In the genomic region with DNA sequence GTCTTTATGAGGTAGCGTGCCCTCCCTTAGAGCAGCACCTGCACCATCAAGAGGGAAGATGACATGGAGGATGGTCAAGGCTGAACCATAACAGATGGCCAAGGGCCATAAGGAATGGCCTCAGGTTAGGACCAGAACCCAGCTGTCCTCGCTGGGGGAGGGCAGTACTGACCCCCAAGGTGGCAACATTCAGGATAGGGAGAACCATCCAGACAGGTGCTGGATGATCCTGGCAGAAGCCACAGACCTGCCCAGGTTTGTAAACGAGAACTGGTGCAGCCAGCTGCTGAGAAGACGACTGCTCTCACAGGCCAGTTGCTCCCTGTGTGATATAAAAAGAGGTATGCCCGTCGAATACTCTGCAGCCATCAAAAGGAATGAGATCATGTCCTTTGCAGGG, we compare ENCODE assay signal across 16 cellular contexts.
DNase-seq lines count a peak whose midpoint lies in the region; ATAC-seq and TF ChIP-seq lines count a peak whose summit lies in the region.
"Had no signal": no experiment of that assay in that cellular context is flagged by ENCODE, and none has a peak within 500 bp of the region (broad histone marks: within the 10 kb centered on the region; RNA-seq: fewer than 3 reads in every experiment).

No MANE protein-coding gene starts in this region.

- H3K4me1 ChIP-seq in right atrium auricular region (no peaks in the 10 kb centered on the region), left ventricle myocardium inferior (no peaks in the 10 kb centered on the region), esophagus squamous epithelium (no peaks in the 10 kb centered on the region)
- H3K4me1 ChIP-seq in naive thymus-derived CD4-positive, alpha-beta T cell (ENCODE audit: control insufficient read depth in 2 of 2, insufficient read depth in 2 of 2, low read length in 2 of 2): no peaks in the 10 kb centered on the region

- H3K9me3 ChIP-seq in right atrium auricular region (no peaks in the 10 kb centered on the region), left ventricle myocardium inferior (replicated peaks) (no peaks in the 10 kb centered on the region), esophagus squamous epithelium (peaks cover 0 to 18% (median 0%) of the 10 kb centered on the region in 3 donors)
- no peaks in the 10 kb centered on the region for H3K9me3 ChIP-seq in naive thymus-derived CD4-positive, alpha-beta T cell (ENCODE audit: control insufficient read depth in 2 of 3, low read length in 3 of 3)

- H3K27ac ChIP-seq in right atrium auricular region (no peak overlapping the region), left ventricle myocardium inferior (replicated peaks) (no peak overlapping the region), esophagus squamous epithelium (no peak overlapping the region)
- H3K27ac ChIP-seq in naive thymus-derived CD4-positive, alpha-beta T cell (ENCODE audit: low read depth, low read length): no peak overlapping the region
- H3K27ac ChIP-seq: GM23248 had no signal

- no peaks in the 10 kb centered on the region for H3K27me3 ChIP-seq in right atrium auricular region
- peaks cover 73% of the 10 kb centered on the region for H3K27me3 ChIP-seq in left ventricle myocardium inferior (ENCODE audit: low read depth)
- no peaks in the 10 kb centered on the region for H3K27me3 ChIP-seq in naive thymus-derived CD4-positive, alpha-beta T cell (ENCODE audit: control insufficient read depth in 2 of 2, insufficient read depth in 2 of 2, low read length in 2 of 2)
- peaks cover 0 to 11% (median 0%) of the 10 kb centered on the region in 4 donors for H3K27me3 ChIP-seq in esophagus squamous epithelium

- no peaks in the 10 kb centered on the region for H3K36me3 Mint-ChIP-seq in type B pancreatic cell
- H3K36me3 Mint-ChIP-seq in naive thymus-derived CD4-positive, alpha-beta T cell: no peaks in the 10 kb centered on the region

- no peak for TF ChIP-seq POLR2A in esophagus squamous epithelium (IDR thresholded peaks at IDR 0.05)

- intact Hi-C loops in left ventricle myocardium inferior (cut with micrococcal nuclease): no loop called here
- intact Hi-C loops in naive thymus-derived CD4-positive, alpha-beta T cell (cut with micrococcal nuclease): no loop called here
- intact Hi-C loops in esophagus squamous epithelium (cut with DNase I): no loop called here

- no peak overlapping the region for H3K27ac Mint-ChIP-seq in type B pancreatic cell
- no peak overlapping the region for H3K27ac Mint-ChIP-seq in naive thymus-derived CD4-positive, alpha-beta T cell
- H3K27ac Mint-ChIP-seq: B cell; CD4-positive, alpha-beta T cell had no signal

- no peaks in the 10 kb centered on the region for H3K9me3 Mint-ChIP-seq in type B pancreatic cell
- peaks cover 0 to 5% (median 0%) of the 10 kb centered on the region in 11 donors for H3K9me3 Mint-ChIP-seq in naive thymus-derived CD4-positive, alpha-beta T cell
- H3K9me3 Mint-ChIP-seq: CD4-positive, alpha-beta T cell had no signal

- no peak for ATAC-seq in naive thymus-derived CD4-positive, alpha-beta T cell
- ATAC-seq: GM12878 had no signal

- H3K36me3 ChIP-seq in right atrium auricular region: no peaks in the 10 kb centered on the region
- H3K36me3 ChIP-seq in left ventricle myocardium inferior: no peaks in the 10 kb centered on the region
- H3K36me3 ChIP-seq in naive thymus-derived CD4-positive, alpha-beta T cell (ENCODE audit: control insufficient read depth in 2 of 3, insufficient read depth in 3 of 3, low read length in 3 of 3): no peaks in the 10 kb centered on the region
- H3K36me3 ChIP-seq in esophagus squamous epithelium: no peaks in the 10 kb centered on the region

- no peak overlapping the region for H3K4me3 Mint-ChIP-seq in type B pancreatic cell
- H3K4me3 Mint-ChIP-seq in naive thymus-derived CD4-positive, alpha-beta T cell: no peak overlapping the region
- H3K4me3 Mint-ChIP-seq: B cell; CD4-positive, alpha-beta T cell had no signal

- TF ChIP-seq CTCF in right atrium auricular region (IDR thresholded peaks at IDR 0.05) (no peak), left ventricle myocardium inferior (IDR thresholded peaks at IDR 0.05; ENCODE audit: borderline replicate concordance) (no peak), type B pancreatic cell (conservative IDR thresholded peaks at IDR 0.05) (no peak), GM20000 (IDR thresholded peaks at IDR 0.05; ENCODE audit: extremely low read depth, missing control alignments) (no peak), esophagus squamous epithelium (IDR thresholded peaks at IDR 0.05) (no peak)

- CTCF ChIA-PET in naive thymus-derived CD4-positive, alpha-beta T cell (lab: Charles Lee): no interaction called here

- 44 to 62% methylated on average over 6 of the region's 6 CpGs for WGBS in esophagus squamous epithelium, 2 donors

- POLR2A ChIA-PET in naive thymus-derived CD4-positive, alpha-beta T cell (lab: Charles Lee): no interaction called here

- H3K4me3 ChIP-seq in right atrium auricular region (no peak overlapping the region), left ventricle myocardium inferior (no peak overlapping the region), esophagus squamous epithelium (no peak overlapping the region)
- no peak overlapping the region for H3K4me3 ChIP-seq in naive thymus-derived CD4-positive, alpha-beta T cell (ENCODE audit: low read length)
- H3K4me3 ChIP-seq: GM12878, GM23248 had no signal

- DNase-seq in right atrium auricular region (ENCODE audit: low spot score) (peak; percentile 30), left ventricle myocardium inferior (no peak), mesenteric fat pad (ENCODE audit: low spot score) (peak; percentile 62), type B pancreatic cell (ENCODE audit: extremely low spot score, unreplicated experiment) (peak; percentile 34), GM20000 (ENCODE audit: low spot score) (no peak), esophagus squamous epithelium (lab: John Stamatoyannopoulos, UW) (no peak)
- DNase-seq in naive thymus-derived CD4-positive, alpha-beta T cell: no peak
- DNase-seq: C1 segment of cervical spinal cord; Calu3; CD4-positive, alpha-beta T cell; DMS 273 treated with DMSO at 0.1 percent for 48 hours; DMS79; GM23248; H7 had no signal

- H3K27me3 Mint-ChIP-seq in type B pancreatic cell: peaks cover 26% of the 10 kb centered on the region
- peaks cover 0 to 30% (median 18%) of the 10 kb centered on the region in 5 donors for H3K27me3 Mint-ChIP-seq in naive thymus-derived CD4-positive, alpha-beta T cell

- no peaks in the 10 kb centered on the region for H3K4me1 Mint-ChIP-seq in type B pancreatic cell (ENCODE audit: unreplicated experiment)
- H3K4me1 Mint-ChIP-seq in naive thymus-derived CD4-positive, alpha-beta T cell: peaks cover 0 to 1% (median 0%) of the 10 kb centered on the region in 7 donors
- H3K4me1 Mint-ChIP-seq: B cell had no signal

Comparison
In these comparisons a context has a peak if more than half of its experiments do, and no peak if none do; other contexts are left out.
1. DNase-seq: peak in right atrium auricular region (single experiment), mesenteric fat pad (single experiment) and type B pancreatic cell (single experiment); none in left ventricle myocardium inferior (single experiment), naive thymus-derived CD4-positive, alpha-beta T cell (0 of 9), GM20000 (single experiment) and esophagus squamous epithelium (single experiment).